8 cellular contexts compared by ENCODE assay signal in the genomic region with DNA sequence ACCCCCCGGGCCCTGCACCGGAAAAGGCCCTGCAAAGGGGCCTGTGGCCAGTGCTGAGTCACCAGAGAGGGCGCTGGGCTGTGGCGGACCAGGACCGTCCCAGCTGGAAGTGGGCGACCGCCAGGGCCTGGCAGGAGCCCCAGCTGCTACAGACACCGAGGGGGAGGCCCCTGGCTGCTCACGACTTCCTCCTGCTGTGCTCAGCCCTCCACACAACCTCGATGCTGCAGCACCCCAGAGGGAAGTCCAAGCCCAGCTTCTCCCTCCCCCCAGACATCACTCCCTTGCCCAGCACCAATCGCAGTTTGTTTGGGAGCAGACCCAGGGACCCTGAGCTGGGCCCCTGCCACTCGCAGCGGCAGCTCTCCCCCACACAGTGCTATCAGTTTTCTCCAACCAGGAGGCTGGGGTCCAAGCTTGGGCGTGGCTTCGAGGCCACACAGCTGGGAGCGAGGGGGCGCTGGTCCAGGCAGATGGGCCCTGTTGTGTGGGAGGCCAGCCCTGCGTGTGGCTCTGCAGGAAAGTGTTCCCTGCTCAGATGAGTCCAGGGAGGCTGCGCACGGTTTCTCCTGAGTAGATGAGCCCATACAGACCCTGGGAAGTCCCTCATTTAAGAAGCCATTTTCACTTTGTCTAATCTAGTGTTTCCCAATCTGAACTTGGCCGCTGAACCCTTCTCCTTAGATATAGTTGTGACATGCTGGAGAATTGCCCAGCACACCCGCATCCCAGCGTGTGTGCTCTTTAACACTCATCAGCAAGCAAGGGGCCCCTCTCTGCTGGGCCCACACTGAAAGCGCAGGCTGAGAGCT. TPM values are rescaled to one million over a fixed set of nuclear protein-coding genes. Genes with fewer than 3 reads are reported as not detected.
A peak's percentile ranks its signal among the peaks of the same experiment; 100 is the strongest.
DNase-seq lines count a peak whose midpoint lies in the region; ATAC-seq and TF ChIP-seq lines count a peak whose summit lies in the region.

No MANE protein-coding gene starts in this region.

- H3K4me1 ChIP-seq in OCI-LY1 (ENCODE audit: insufficient read depth, low read length, severe bottlenecking) (peaks cover 31% of the 10 kb centered on the region), cardiac muscle cell (ENCODE audit: low read depth) (peaks cover 30% of the 10 kb centered on the region), ovary (ENCODE audit: insufficient read depth) (peaks cover 16% of the 10 kb centered on the region)

- CTCF ChIA-PET in AG04450 (lab: Charles Lee) = interaction anchor here (1.0 to 4.8 kb wide), 9 partner anchors 8 to 95 kb away, joined by 3 to 57 read pairs (median 5); no protein-coding TSS in a partner anchor

- peak; percentile 84 for DNase-seq in AG04450 (ENCODE audit: low read depth, low spot score)
- DNase-seq in activated naive CD4-positive, alpha-beta T cell treated with anti-CD3 and anti-CD28 coated beads, Interleukin-2, amount 50 U/mL, for 72 hours (ENCODE audit: low spot score in 2 of 2) = peak; percentile 52 to 91
- peak; percentile 88 to 96 for DNase-seq in cardiac muscle cell (ENCODE audit: low read depth in 1 of 2, low spot score in 1 of 2)
- peak; percentile 91 to 97 (median 94) for DNase-seq in ovary
- no peak for DNase-seq in NCI-H1048 (lab: John Stamatoyannopoulos, UW)

- no peaks in the 10 kb centered on the region for H3K9me2 ChIP-seq in OCI-LY1 (ENCODE audit: low read depth, low read length)

- peak overlapping the region; percentile 49; the same call in 1 of the 2 replicates for H3K4me2 ChIP-seq in OCI-LY1 (ENCODE audit: low read length)

- peak overlapping the region; percentile 28; the same call in 1 of the 2 replicates for H3K9ac ChIP-seq in OCI-LY1 (ENCODE audit: low read length)

- H3K36me3 ChIP-seq in OCI-LY1 (ENCODE audit: insufficient read depth, low read length) = peaks cover 37% of the 10 kb centered on the region; the same call in 1 of the 2 replicates
- peaks cover 5% of the 10 kb centered on the region for H3K36me3 ChIP-seq in cardiac muscle cell
- H3K36me3 ChIP-seq in ovary = no peaks in the 10 kb centered on the region

- ATAC-seq in GM18861 (IDR thresholded peaks at IDR 0.05; ENCODE audit: unreplicated experiment) = peak; percentile 37
- peak; percentile 50 for ATAC-seq in HG02981 (IDR thresholded peaks at IDR 0.05; ENCODE audit: unreplicated experiment)
- peak; percentile 71 to 86 for ATAC-seq in activated naive CD4-positive, alpha-beta T cell treated with anti-CD3 and anti-CD28 coated beads, Interleukin-2, amount 50 U/mL, for 72 hours

- no peak for TF ChIP-seq EP300 in ovary (IDR thresholded peaks at IDR 0.05)

- intact Hi-C loops in ovary (cut with DNase I) = no loop called here

- no peaks in the 10 kb centered on the region for H3K9me3 Mint-ChIP-seq in activated naive CD4-positive, alpha-beta T cell treated with anti-CD3 and anti-CD28 coated beads, Interleukin-2, amount 50 U/mL, for 72 hours

- H3K27ac Mint-ChIP-seq in activated naive CD4-positive, alpha-beta T cell treated with anti-CD3 and anti-CD28 coated beads, Interleukin-2, amount 50 U/mL, for 72 hours = peak overlapping the region; percentile 91 to 93

- no peak for TF ChIP-seq POLR2A in ovary (IDR thresholded peaks at IDR 0.05)

- no peaks in the 10 kb centered on the region for H4K20me1 ChIP-seq in OCI-LY1 (ENCODE audit: insufficient read depth, low read length)

- H3F3A ChIP-seq in OCI-LY1 (ENCODE audit: insufficient read depth, low read length) = no peaks in the 10 kb centered on the region

- H3K27me3 ChIP-seq in AG04450 (ENCODE audit: control insufficient read depth, insufficient read depth, low read length) = no peaks in the 10 kb centered on the region
- H3K27me3 ChIP-seq in OCI-LY1 (ENCODE audit: insufficient read depth, low read length) = no peaks in the 10 kb centered on the region
- no peaks in the 10 kb centered on the region for H3K27me3 ChIP-seq in cardiac muscle cell
- H3K27me3 ChIP-seq in ovary = no peaks in the 10 kb centered on the region

- H2AFZ ChIP-seq in OCI-LY1 (ENCODE audit: low read length) = no peak overlapping the region

- H3K79me2 ChIP-seq in OCI-LY1 (ENCODE audit: insufficient read depth, low read length) = no peaks in the 10 kb centered on the region

- peaks cover 0 to 5% of the 10 kb centered on the region in 2 donors for H3K36me3 Mint-ChIP-seq in activated naive CD4-positive, alpha-beta T cell treated with anti-CD3 and anti-CD28 coated beads, Interleukin-2, amount 50 U/mL, for 72 hours

- H3K27ac ChIP-seq in AG04450 (ENCODE audit: low read depth, low read length) = peak overlapping the region; percentile 91
- peak overlapping the region; percentile 79 for H3K27ac ChIP-seq in OCI-LY1 (ENCODE audit: low read depth, low read length, poor library complexity, severe bottlenecking)
- peak overlapping the region; percentile 91 for H3K27ac ChIP-seq in cardiac muscle cell
- peak overlapping the region; percentile 78 to 84 for H3K27ac ChIP-seq in ovary

- WGBS in ovary, 3 donors = 1 to 2% (median 1%) methylated on average over 22 to 24 of the region's 24 CpGs

- peak; percentile 23 for TF ChIP-seq CTCF in AG04450 (IDR thresholded peaks at IDR 0.05; ENCODE audit: low read depth, low read length)
- TF ChIP-seq CTCF in OCI-LY1 (IDR thresholded peaks at IDR 0.05; ENCODE audit: low read length) = peak; percentile 12; the same call in 1 of the 2 replicates
- peak; percentile 13 for TF ChIP-seq CTCF in cardiac muscle cell (IDR thresholded peaks at IDR 0.05; ENCODE audit: low read depth, low read length)
- peak; percentile 3 to 41 (median 26) for TF ChIP-seq CTCF in ovary (IDR thresholded peaks at IDR 0.05)

- H3K9me3 ChIP-seq in AG04450 (ENCODE audit: control insufficient read depth, insufficient read depth, low read length) (no peaks in the 10 kb centered on the region), OCI-LY1 (ENCODE audit: low read length) (no peaks in the 10 kb centered on the region), cardiac muscle cell (ENCODE audit: low read depth) (no peaks in the 10 kb centered on the region), ovary (no peaks in the 10 kb centered on the region)

- H3K4me3 ChIP-seq in AG04450 (ENCODE audit: low read depth, low read length) = peak overlapping the region; percentile 29
- H3K4me3 ChIP-seq in OCI-LY1 (ENCODE audit: low read depth, low read length, poor library complexity, severe bottlenecking) = no peak overlapping the region
- no peak overlapping the region for H3K4me3 ChIP-seq in cardiac muscle cell
- H3K4me3 ChIP-seq in ovary = peak overlapping the region; percentile 20

- POLR2A ChIA-PET in AG04450 (lab: Yijun Ruan, JAX) = interaction anchor here (0.5 to 3.2 kb wide), 14 partner anchors 9 to 105 kb away, joined by 3 to 24 read pairs (median 4); a partner anchor contains a TSS

RNA-seq across cellular contexts. Expression of a gene that starts 5.6 kb away (rescaled TPM):
- polyA plus RNA-seq in AG04450 (2011; rRNA removed) (8.4 and 11.3 TPM in 2 replicates), cardiac muscle cell (15.0 and 20.7 TPM in 2 replicates), ovary (1 to 10 TPM; 4.5 to 5.5 TPM)
- 12.8 and 14.4 TPM in 2 replicates for polyA minus RNA-seq in AG04450 (2011; rRNA and poly(A)+ RNA removed)
- 10 to 100 TPM; 82.9 to 98.5 TPM for total RNA-seq in activated naive CD4-positive, alpha-beta T cell treated with anti-CD3 and anti-CD28 coated beads, Interleukin-2, amount 50 U/mL, for 72 hours
- total RNA-seq in cardiac muscle cell (24.3 and 51.9 TPM in 2 replicates), ovary (10 to 100 TPM in 4 of 7 donors, 1 to 10 TPM in 3; 2.0 to 13.3 (median 10.9) TPM)

RNA-seq across cellular contexts. Expression of a gene that starts 24.6 kb away (rescaled TPM):
- polyA plus RNA-seq in AG04450 (2011; rRNA removed) (11.7 and 17.7 TPM in 2 replicates), cardiac muscle cell (88.0 and 117 TPM in 2 replicates), ovary (10 to 100 TPM in 1 of 2 donors, 1 to 10 TPM in 1; 8.1 to 13.3 TPM)
- 6.3 and 9.7 TPM in 2 replicates for polyA minus RNA-seq in AG04450 (2011; rRNA and poly(A)+ RNA removed)
- total RNA-seq in activated naive CD4-positive, alpha-beta T cell treated with anti-CD3 and anti-CD28 coated beads, Interleukin-2, amount 50 U/mL, for 72 hours = 10 to 100 TPM; 34.5 to 38.2 TPM
- total RNA-seq in cardiac muscle cell (48.5 and 62.5 TPM in 2 replicates), ovary (10 to 100 TPM in 6 of 7 donors, 1 to 10 TPM in 1; 9.1 to 15.9 (median 12.7) TPM)

RNA-seq across cellular contexts. Expression of a gene that starts 25.3 kb away (rescaled TPM):
- polyA plus RNA-seq in AG04450 (2011; rRNA removed) = 24.7 and 26.1 TPM in 2 replicates
- polyA minus RNA-seq in AG04450 (2011; rRNA and poly(A)+ RNA removed) = 23.2 and 24.4 TPM in 2 replicates
- total RNA-seq in activated naive CD4-positive, alpha-beta T cell treated with anti-CD3 and anti-CD28 coated beads, Interleukin-2, amount 50 U/mL, for 72 hours = 10 to 100 TPM; 68.8 to 83.9 TPM
- 91.9 and 114 TPM in 2 replicates for total RNA-seq in cardiac muscle cell
- 81.9 and 82.6 TPM in 2 replicates for polyA plus RNA-seq in cardiac muscle cell
- total RNA-seq in ovary = 10 to 100 TPM; 36.8 to 64.7 (median 49.6) TPM
- polyA plus RNA-seq in ovary = 10 to 100 TPM; 24.1 to 41.9 TPM

RNA-seq across cellular contexts. Expression of a gene that starts 41.5 kb away (rescaled TPM):
- polyA plus RNA-seq in AG04450 (2011; rRNA removed) (5,926 and 7,935 TPM in 2 replicates), cardiac muscle cell (8.1 and 37.3 TPM in 2 replicates), ovary (1,000 to 10,000 TPM in 1 of 2 donors, 100 to 1,000 TPM in 1; 331 to 1,399 TPM)
- polyA minus RNA-seq in AG04450 (2011; rRNA and poly(A)+ RNA removed) = 3,546 and 5,412 TPM in 2 replicates
- 100 to 1,000 TPM; 362 to 981 TPM for total RNA-seq in activated naive CD4-positive, alpha-beta T cell treated with anti-CD3 and anti-CD28 coated beads, Interleukin-2, amount 50 U/mL, for 72 hours
- total RNA-seq in cardiac muscle cell (6.6 and 24.5 TPM in 2 replicates), ovary (1,000 to 10,000 TPM in 5 of 7 donors, 100 to 1,000 TPM in 2; 819 to 1,819 (median 1,125) TPM)

RNA-seq across cellular contexts. Expression of a gene that starts 52.2 kb away (rescaled TPM):
- polyA plus RNA-seq in AG04450 (2011; rRNA removed) = 10.4 and 11.8 TPM in 2 replicates
- 10.9 and 13.9 TPM in 2 replicates for polyA minus RNA-seq in AG04450 (2011; rRNA and poly(A)+ RNA removed)
- 10 to 100 TPM; 24.0 to 42.1 TPM for total RNA-seq in activated naive CD4-positive, alpha-beta T cell treated with anti-CD3 and anti-CD28 coated beads, Interleukin-2, amount 50 U/mL, for 72 hours
- 36.0 and 38.3 TPM in 2 replicates for total RNA-seq in cardiac muscle cell
- polyA plus RNA-seq in cardiac muscle cell = 21.9 and 34.2 TPM in 2 replicates
- total RNA-seq in ovary = 10 to 100 TPM; 11.9 to 36.0 (median 20.3) TPM
- 10 to 100 TPM in 1 of 2 donors, 1 to 10 TPM in 1; 7.6 to 19.3 TPM for polyA plus RNA-seq in ovary

Comparison
In these comparisons a context has a peak if more than half of its experiments do, and no peak if none do; other contexts are left out.
1. H3K4me3 ChIP-seq: peak in AG04450 (single experiment) and ovary (single experiment); none in OCI-LY1 (single experiment) and cardiac muscle cell (single experiment).
2. Peak in every context shown above with its lines, with median percentiles within 50 percentile points of each other: H3K27ac ChIP-seq, CTCF ChIP-seq and ATAC-seq.